ENCODE assay signal across 22 cellular contexts in genomic region chr12:59716049-59716448, GRCh38.
"Had no signal": no experiment of that assay in that cellular context is flagged by ENCODE, and none has a peak within 500 bp of the region (broad histone marks: within the 10 kb centered on the region; RNA-seq: fewer than 3 reads in every experiment).

No MANE protein-coding gene starts in this region.

- DNase-seq: activated CD4-positive, alpha-beta T cell treated with anti-CD3 and anti-CD28 coated beads, Interleukin-2, amount 50 U/mL, for 4 hours; activated effector memory CD4-positive, alpha-beta T cell treated with Interleukin-2 at 50 U/mL for 16 hours; activated naive CD4-positive, alpha-beta T cell treated with anti-CD3 and anti-CD28 coated beads, Interleukin-2, amount 10 ng/mL, durations not matched to agents 7 days and 5 days; activated T-cell treated with anti-CD3 and anti-CD28 coated beads, Interleukin-2, amount 50 U/mL, for 72 hours; amygdala; effector CD4-positive, alpha-beta T cell; erythroblast; foreskin fibroblast; heart right ventricle; lower lobe of right lung; mesendoderm; naive B cell; nucleus accumbens; small intestine; stimulated activated CD4-positive, alpha-beta T cell treated with anti-CD3 and anti-CD28 coated beads, Interleukin-2, amount 100 ng/mL, for 24 hours; stimulated activated naive CD8-positive, alpha-beta T cell treated with anti-CD3 and anti-CD28 coated beads, Interleukin-15, amount 100 ng/mL, for 72 hours had no signal

- FAIRE-seq: endometrium, keratinocyte, small intestine had no signal

- H3K36me3 ChIP-seq: lower lobe of right lung, tibial nerve had no signal

- H3K4me1 ChIP-seq: lower lobe of right lung had no signal

- H3K9me3 ChIP-seq: heart right ventricle, lower lobe of right lung, tibial nerve had no signal

- H3K27me3 ChIP-seq: heart right ventricle, tibial nerve had no signal

- ATAC-seq: activated T-cell treated with anti-CD3 and anti-CD28 coated beads, Interleukin-2, amount 50 U/mL, for 72 hours; heart right ventricle; lower lobe of right lung; sciatic nerve; stimulated activated effector memory CD8-positive, alpha-beta T cell treated with anti-CD3 and anti-CD28 coated beads, Interleukin-12 subunit alpha, Interleukin-12 subunit beta, amount 100 ng/mL, for 72 hours; stimulated activated naive CD8-positive, alpha-beta T cell treated with anti-CD3 and anti-CD28 coated beads, Interleukin-15, amount 100 ng/mL, for 72 hours; WTC11 had no signal

- H3K4me3 ChIP-seq: heart right ventricle, lower lobe of right lung, tibial nerve had no signal

- H3K27ac ChIP-seq: heart right ventricle, lower lobe of right lung, tibial nerve had no signal
